ENCODE assay signal across 1 cellular context in the genomic region with DNA sequence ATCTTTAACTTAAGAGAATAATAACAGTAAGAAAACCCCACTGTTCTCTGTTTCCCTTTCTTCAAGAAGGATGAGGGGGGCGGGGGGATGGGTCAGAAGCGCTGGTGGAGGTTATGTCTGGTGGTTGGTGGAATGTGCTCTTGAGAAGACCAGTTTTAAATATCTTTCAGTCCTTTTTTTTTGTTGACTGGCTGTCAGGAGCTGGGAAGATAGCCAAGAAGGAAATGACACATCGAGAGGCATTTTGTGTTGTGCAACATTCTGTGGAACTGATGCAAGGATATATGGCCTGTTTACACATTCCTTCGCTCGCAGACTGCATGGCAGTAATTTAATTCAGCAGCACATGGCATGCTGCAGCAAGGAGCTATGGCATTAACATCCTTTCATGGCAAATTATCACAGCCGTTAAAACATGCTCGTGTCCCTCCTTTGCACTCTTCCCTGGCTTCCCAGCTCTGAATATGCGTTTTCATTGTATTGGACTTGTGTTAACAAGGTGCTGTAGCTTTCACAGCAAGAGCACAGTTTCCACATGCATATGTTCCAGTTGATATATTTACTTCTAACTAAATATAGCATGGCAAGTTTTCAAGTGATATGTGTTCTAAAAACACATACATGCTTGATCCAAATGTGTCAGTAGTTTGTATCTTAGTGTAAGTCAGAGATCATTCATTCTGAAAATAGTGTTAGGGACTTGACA.
TF ChIP-seq lines count a peak whose summit lies in the region.

No MANE protein-coding gene starts in this region.

TF ChIP-seq in K562, 482 proteins besides CTCF, POLR2A, EP300 and RAD21 (continued from another document and continues in another):
- TF ChIP-seq BRD4 (IDR thresholded peaks at IDR 0.05): peak; percentile 34; the same call in 1 of the 2 replicates
- peak; percentile 75 for TF ChIP-seq EHMT2 (IDR thresholded peaks at IDR 0.05)
- TF ChIP-seq ZNF184 (CRISPR knock-in tag; IDR thresholded peaks at IDR 0.05): no peak
- TF ChIP-seq, protein P1, sequence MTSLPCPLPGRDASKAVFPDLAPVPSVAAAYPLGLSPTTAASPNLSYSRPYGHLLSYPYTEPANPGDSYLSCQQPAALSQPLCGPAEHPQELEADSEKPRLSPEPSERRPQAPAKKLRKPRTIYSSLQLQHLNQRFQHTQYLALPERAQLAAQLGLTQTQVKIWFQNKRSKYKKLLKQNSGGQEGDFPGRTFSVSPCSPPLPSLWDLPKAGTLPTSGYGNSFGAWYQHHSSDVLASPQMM (CRISPR knock-in tag; IDR thresholded peaks at IDR 0.05): no peak
- TF ChIP-seq NR2C1 (IDR thresholded peaks at IDR 0.05): no peak
- TF ChIP-seq NR2C1 (tag; IDR thresholded peaks at IDR 0.05): peak; percentile 71
- TF ChIP-seq SLC30A9 (CRISPR knock-in tag; IDR thresholded peaks at IDR 0.05): no peak
- no peak for TF ChIP-seq ZNF764 (CRISPR knock-in tag; IDR thresholded peaks at IDR 0.05; ENCODE audit: low read depth)
- TF ChIP-seq, protein P2, sequence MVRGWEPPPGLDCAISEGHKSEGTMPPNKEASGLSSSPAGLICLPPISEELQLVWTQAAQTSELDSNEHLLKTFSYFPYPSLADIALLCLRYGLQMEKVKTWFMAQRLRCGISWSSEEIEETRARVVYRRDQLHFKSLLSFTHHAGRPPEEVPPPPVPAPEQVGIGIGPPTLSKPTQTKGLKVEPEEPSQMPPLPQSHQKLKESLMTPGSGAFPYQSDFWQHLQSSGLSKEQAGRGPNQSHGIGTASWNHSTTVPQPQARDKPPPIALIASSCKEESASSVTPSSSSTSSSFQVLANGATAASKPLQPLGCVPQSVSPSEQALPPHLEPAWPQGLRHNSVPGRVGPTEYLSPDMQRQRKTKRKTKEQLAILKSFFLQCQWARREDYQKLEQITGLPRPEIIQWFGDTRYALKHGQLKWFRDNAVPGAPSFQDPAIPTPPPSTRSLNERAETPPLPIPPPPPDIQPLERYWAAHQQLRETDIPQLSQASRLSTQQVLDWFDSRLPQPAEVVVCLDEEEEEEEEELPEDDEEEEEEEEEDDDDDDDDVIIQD (CRISPR knock-in tag; IDR thresholded peaks at IDR 0.05): no peak
- TF ChIP-seq RBM15 (IDR thresholded peaks at IDR 0.05; ENCODE audit: insufficient read depth, low read length): no peak
- TF ChIP-seq ZNF408 (CRISPR knock-in tag; IDR thresholded peaks at IDR 0.05; ENCODE audit: low read depth): no peak
- TF ChIP-seq POLR3G (IDR thresholded peaks at IDR 0.05; ENCODE audit: extremely low read depth, insufficient read length, insufficient replicate concordance): no peak
- peak; percentile 44; the same call in 1 of the 2 replicates for TF ChIP-seq ERF (CRISPR knock-in tag; IDR thresholded peaks at IDR 0.05)
- TF ChIP-seq GABPA (tag; conservative IDR thresholded peaks at IDR 0.05; ENCODE audit: low read depth): peak; percentile 71
- TF ChIP-seq ZNF12 (CRISPR knock-in tag; IDR thresholded peaks at IDR 0.05): no peak
- no peak; the same call in 1 of the 2 replicates for TF ChIP-seq MYBL2 (IDR thresholded peaks at IDR 0.05; ENCODE audit: low read depth)
- no peak for TF ChIP-seq MYBL2 (CRISPR knock-in tag; IDR thresholded peaks at IDR 0.05; ENCODE audit: borderline replicate concordance)
- TF ChIP-seq XRCC5 (IDR thresholded peaks at IDR 0.05; ENCODE audit: low read depth, low read length): no peak
- no peak for TF ChIP-seq YBX1 (IDR thresholded peaks at IDR 0.05)
- TF ChIP-seq SRSF9 (IDR thresholded peaks at IDR 0.05; ENCODE audit: borderline replicate concordance, low read depth, low read length): no peak
- TF ChIP-seq PML (IDR thresholded peaks at IDR 0.05; ENCODE audit: low read length): peak; percentile 64; the same call in 1 of the 2 replicates
- TF ChIP-seq, protein P3, sequence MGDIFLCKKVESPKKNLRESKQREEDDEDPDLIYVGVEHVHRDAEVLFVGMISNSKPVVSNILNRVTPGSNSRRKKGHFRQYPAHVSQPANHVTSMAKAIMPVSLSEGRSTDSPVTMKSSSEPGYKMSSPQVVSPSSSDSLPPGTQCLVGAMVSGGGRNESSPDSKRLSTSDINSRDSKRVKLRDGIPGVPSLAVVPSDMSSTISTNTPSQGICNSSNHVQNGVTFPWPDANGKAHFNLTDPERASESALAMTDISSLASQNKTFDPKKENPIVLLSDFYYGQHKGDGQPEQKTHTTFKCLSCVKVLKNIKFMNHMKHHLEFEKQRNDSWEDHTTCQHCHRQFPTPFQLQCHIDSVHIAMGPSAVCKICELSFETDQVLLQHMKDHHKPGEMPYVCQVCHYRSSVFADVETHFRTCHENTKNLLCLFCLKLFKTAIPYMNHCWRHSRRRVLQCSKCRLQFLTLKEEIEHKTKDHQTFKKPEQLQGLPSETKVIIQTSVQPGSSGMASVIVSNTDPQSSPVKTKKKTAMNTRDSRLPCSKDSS (IDR thresholded peaks at IDR 0.05; ENCODE audit: low read depth, partially characterized antibody): no peak
- no peak for TF ChIP-seq ZNF41 (CRISPR knock-in tag; conservative IDR thresholded peaks at IDR 0.05)
- TF ChIP-seq ZNF696 (CRISPR knock-in tag; conservative IDR thresholded peaks at IDR 0.05): no peak
- TF ChIP-seq POLR2H (tag; IDR thresholded peaks at IDR 0.05; ENCODE audit: low read depth): peak; percentile 53; the same call in 1 of the 2 replicates
- TF ChIP-seq ASH1L (IDR thresholded peaks at IDR 0.05; ENCODE audit: borderline replicate concordance, low read depth, partially characterized antibody): no peak
- TF ChIP-seq NFATC3 (IDR thresholded peaks at IDR 0.05): no peak
- no peak for TF ChIP-seq CHCHD3 (CRISPR knock-in tag; IDR thresholded peaks at IDR 0.05)
- TF ChIP-seq ZNF23 (CRISPR knock-in tag; IDR thresholded peaks at IDR 0.05): no peak
- TF ChIP-seq ZBTB7A (IDR thresholded peaks at IDR 0.05; ENCODE audit: borderline replicate concordance, control insufficient read depth, low read depth, low read length): peak; percentile 53; the same call in 1 of the 2 replicates
- no peak for TF ChIP-seq SIX5 (IDR thresholded peaks at IDR 0.05; ENCODE audit: borderline replicate concordance in 1 of 2, insufficient read depth in 1 of 2, low read depth in 1 of 2, low read length in 2 of 2)
- no peak for TF ChIP-seq EWSR1 (IDR thresholded peaks at IDR 0.05; ENCODE audit: borderline replicate concordance, low read depth, partially characterized antibody)
- no peak for TF ChIP-seq PURB (CRISPR knock-in tag; IDR thresholded peaks at IDR 0.05; ENCODE audit: low read depth)
- no peak for TF ChIP-seq NFE2L1 (tag; IDR thresholded peaks at IDR 0.05; ENCODE audit: borderline replicate concordance, low read depth)
- TF ChIP-seq BMI1 (IDR thresholded peaks at IDR 0.05; ENCODE audit: low read length): no peak
- no peak for TF ChIP-seq ZNF707 (CRISPR knock-in tag; conservative IDR thresholded peaks at IDR 0.05)
- TF ChIP-seq HDAC6 (IDR thresholded peaks at IDR 0.05; ENCODE audit: low read depth, low read length): no peak
- TF ChIP-seq L3MBTL2 (IDR thresholded peaks at IDR 0.05): peak; percentile 98
- TF ChIP-seq ZNF79 (CRISPR knock-in tag; IDR thresholded peaks at IDR 0.05; ENCODE audit: low read depth): 0 out of 2 replicates have a peak, but pooled peaks have one; percentile 8
- TF ChIP-seq KDM5B (IDR thresholded peaks at IDR 0.05; ENCODE audit: insufficient replicate concordance, low read depth, low read length): peak; percentile 34
- TF ChIP-seq FOXK1 (CRISPR knock-in tag; IDR thresholded peaks at IDR 0.05; ENCODE audit: borderline replicate concordance): peak; percentile 96
- no peak for TF ChIP-seq BHLHE40 (IDR thresholded peaks at IDR 0.05; ENCODE audit: low read length)
- TF ChIP-seq, protein P4, sequence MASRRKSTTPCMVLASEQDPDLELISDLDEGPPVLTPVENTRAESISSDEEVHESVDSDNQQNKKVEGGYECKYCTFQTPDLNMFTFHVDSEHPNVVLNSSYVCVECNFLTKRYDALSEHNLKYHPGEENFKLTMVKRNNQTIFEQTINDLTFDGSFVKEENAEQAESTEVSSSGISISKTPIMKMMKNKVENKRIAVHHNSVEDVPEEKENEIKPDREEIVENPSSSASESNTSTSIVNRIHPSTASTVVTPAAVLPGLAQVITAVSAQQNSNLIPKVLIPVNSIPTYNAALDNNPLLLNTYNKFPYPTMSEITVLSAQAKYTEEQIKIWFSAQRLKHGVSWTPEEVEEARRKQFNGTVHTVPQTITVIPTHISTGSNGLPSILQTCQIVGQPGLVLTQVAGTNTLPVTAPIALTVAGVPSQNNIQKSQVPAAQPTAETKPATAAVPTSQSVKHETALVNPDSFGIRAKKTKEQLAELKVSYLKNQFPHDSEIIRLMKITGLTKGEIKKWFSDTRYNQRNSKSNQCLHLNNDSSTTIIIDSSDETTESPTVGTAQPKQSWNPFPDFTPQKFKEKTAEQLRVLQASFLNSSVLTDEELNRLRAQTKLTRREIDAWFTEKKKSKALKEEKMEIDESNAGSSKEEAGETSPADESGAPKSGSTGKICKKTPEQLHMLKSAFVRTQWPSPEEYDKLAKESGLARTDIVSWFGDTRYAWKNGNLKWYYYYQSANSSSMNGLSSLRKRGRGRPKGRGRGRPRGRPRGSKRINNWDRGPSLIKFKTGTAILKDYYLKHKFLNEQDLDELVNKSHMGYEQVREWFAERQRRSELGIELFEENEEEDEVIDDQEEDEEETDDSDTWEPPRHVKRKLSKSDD (conservative IDR thresholded peaks at IDR 0.05; ENCODE audit: low read length): no peak
- TF ChIP-seq, protein P5, sequence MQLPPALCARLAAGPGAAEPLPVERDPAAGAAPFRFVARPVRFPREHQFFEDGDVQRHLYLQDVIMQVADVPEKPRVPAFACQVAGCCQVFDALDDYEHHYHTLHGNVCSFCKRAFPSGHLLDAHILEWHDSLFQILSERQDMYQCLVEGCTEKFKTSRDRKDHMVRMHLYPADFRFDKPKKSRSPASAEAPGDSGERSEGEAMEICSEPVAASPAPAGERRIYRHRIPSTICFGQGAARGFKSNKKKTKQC (CRISPR knock-in tag; IDR thresholded peaks at IDR 0.05): no peak
- TF ChIP-seq, protein P6, sequence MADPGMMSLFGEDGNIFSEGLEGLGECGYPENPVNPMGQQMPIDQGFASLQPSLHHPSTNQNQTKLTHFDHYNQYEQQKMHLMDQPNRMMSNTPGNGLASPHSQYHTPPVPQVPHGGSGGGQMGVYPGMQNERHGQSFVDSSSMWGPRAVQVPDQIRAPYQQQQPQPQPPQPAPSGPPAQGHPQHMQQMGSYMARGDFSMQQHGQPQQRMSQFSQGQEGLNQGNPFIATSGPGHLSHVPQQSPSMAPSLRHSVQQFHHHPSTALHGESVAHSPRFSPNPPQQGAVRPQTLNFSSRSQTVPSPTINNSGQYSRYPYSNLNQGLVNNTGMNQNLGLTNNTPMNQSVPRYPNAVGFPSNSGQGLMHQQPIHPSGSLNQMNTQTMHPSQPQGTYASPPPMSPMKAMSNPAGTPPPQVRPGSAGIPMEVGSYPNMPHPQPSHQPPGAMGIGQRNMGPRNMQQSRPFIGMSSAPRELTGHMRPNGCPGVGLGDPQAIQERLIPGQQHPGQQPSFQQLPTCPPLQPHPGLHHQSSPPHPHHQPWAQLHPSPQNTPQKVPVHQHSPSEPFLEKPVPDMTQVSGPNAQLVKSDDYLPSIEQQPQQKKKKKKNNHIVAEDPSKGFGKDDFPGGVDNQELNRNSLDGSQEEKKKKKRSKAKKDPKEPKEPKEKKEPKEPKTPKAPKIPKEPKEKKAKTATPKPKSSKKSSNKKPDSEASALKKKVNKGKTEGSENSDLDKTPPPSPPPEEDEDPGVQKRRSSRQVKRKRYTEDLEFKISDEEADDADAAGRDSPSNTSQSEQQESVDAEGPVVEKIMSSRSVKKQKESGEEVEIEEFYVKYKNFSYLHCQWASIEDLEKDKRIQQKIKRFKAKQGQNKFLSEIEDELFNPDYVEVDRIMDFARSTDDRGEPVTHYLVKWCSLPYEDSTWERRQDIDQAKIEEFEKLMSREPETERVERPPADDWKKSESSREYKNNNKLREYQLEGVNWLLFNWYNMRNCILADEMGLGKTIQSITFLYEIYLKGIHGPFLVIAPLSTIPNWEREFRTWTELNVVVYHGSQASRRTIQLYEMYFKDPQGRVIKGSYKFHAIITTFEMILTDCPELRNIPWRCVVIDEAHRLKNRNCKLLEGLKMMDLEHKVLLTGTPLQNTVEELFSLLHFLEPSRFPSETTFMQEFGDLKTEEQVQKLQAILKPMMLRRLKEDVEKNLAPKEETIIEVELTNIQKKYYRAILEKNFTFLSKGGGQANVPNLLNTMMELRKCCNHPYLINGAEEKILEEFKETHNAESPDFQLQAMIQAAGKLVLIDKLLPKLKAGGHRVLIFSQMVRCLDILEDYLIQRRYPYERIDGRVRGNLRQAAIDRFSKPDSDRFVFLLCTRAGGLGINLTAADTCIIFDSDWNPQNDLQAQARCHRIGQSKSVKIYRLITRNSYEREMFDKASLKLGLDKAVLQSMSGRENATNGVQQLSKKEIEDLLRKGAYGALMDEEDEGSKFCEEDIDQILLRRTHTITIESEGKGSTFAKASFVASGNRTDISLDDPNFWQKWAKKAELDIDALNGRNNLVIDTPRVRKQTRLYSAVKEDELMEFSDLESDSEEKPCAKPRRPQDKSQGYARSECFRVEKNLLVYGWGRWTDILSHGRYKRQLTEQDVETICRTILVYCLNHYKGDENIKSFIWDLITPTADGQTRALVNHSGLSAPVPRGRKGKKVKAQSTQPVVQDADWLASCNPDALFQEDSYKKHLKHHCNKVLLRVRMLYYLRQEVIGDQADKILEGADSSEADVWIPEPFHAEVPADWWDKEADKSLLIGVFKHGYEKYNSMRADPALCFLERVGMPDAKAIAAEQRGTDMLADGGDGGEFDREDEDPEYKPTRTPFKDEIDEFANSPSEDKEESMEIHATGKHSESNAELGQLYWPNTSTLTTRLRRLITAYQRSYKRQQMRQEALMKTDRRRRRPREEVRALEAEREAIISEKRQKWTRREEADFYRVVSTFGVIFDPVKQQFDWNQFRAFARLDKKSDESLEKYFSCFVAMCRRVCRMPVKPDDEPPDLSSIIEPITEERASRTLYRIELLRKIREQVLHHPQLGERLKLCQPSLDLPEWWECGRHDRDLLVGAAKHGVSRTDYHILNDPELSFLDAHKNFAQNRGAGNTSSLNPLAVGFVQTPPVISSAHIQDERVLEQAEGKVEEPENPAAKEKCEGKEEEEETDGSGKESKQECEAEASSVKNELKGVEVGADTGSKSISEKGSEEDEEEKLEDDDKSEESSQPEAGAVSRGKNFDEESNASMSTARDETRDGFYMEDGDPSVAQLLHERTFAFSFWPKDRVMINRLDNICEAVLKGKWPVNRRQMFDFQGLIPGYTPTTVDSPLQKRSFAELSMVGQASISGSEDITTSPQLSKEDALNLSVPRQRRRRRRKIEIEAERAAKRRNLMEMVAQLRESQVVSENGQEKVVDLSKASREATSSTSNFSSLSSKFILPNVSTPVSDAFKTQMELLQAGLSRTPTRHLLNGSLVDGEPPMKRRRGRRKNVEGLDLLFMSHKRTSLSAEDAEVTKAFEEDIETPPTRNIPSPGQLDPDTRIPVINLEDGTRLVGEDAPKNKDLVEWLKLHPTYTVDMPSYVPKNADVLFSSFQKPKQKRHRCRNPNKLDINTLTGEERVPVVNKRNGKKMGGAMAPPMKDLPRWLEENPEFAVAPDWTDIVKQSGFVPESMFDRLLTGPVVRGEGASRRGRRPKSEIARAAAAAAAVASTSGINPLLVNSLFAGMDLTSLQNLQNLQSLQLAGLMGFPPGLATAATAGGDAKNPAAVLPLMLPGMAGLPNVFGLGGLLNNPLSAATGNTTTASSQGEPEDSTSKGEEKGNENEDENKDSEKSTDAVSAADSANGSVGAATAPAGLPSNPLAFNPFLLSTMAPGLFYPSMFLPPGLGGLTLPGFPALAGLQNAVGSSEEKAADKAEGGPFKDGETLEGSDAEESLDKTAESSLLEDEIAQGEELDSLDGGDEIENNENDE (IDR thresholded peaks at IDR 0.05; ENCODE audit: low read depth, low read length): no peak
- TF ChIP-seq FOXA1 (IDR thresholded peaks at IDR 0.05; ENCODE audit: borderline replicate concordance): peak; percentile 41; the same call in 1 of the 2 replicates
- no peak for TF ChIP-seq E2F3 (CRISPR knock-in tag; IDR thresholded peaks at IDR 0.05)
